Comparison of ENCODE assay signal across 1 cellular context in the genomic region with DNA sequence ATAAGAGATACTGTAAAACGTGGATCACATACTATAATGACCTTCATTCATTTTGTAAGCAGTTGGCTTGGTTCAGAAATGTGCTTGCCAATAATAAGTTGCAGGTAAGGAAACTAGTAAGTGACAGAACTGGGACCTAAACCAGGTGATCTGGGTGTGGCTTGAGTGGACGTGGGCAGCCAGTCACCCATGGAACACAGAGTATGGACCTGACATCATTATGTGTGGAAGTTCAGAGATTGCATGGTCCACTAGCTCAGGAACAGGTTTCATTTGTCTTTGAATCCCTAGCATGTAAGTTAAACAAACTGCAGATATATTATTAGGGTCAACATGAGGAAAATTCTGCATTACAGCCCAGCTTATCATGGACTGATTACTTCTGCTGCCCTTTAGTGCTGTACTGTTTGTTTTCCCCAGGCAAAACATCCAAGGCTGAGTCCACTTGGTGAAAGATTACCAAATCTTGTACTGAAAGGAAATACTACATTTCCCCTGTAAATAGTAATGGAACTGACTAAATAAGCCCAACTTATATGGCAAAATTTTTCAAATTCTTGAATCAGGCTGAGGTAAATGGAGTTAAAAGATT.
TF ChIP-seq lines count a peak whose summit lies in the region.

No MANE protein-coding gene starts in this region.

TF ChIP-seq in IMR-90, 13 proteins besides CTCF, POLR2A, EP300 and RAD21:
- TF ChIP-seq RCOR1 (IDR thresholded peaks at IDR 0.05; ENCODE audit: insufficient replicate concordance, low read length) (no peak), MXI1 (IDR thresholded peaks at IDR 0.05; ENCODE audit: borderline replicate concordance, low read depth, low read length) (no peak), BHLHE40 (IDR thresholded peaks at IDR 0.05; ENCODE audit: low read depth, low read length) (no peak)
- TF ChIP-seq, protein P1, sequence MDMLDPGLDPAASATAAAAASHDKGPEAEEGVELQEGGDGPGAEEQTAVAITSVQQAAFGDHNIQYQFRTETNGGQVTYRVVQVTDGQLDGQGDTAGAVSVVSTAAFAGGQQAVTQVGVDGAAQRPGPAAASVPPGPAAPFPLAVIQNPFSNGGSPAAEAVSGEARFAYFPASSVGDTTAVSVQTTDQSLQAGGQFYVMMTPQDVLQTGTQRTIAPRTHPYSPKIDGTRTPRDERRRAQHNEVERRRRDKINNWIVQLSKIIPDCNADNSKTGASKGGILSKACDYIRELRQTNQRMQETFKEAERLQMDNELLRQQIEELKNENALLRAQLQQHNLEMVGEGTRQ (IDR thresholded peaks at IDR 0.05; ENCODE audit: low read depth, low read length): no peak
